In genomic region chr11:8911040-8911823, GRCh38 we compare ENCODE assay signal across 8 cellular contexts. TPM values are rescaled to one million over a fixed set of nuclear protein-coding genes. Genes with fewer than 3 reads are reported as not detected.
A peak's percentile ranks its signal among the peaks of the same experiment; 100 is the strongest.
DNase-seq lines count a peak whose midpoint lies in the region; ATAC-seq and TF ChIP-seq lines count a peak whose summit lies in the region.

A gene with protein sequence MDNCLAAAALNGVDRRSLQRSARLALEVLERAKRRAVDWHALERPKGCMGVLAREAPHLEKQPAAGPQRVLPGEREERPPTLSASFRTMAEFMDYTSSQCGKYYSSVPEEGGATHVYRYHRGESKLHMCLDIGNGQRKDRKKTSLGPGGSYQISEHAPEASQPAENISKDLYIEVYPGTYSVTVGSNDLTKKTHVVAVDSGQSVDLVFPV (plus strand): TSS chr11:8911189. CDS start chr11:8911450, 261 bp downstream.

- H3K4me1 Mint-ChIP-seq in activated CD4-positive, alpha-beta memory T cell treated with anti-CD3 and anti-CD28 coated beads, Interleukin-2, amount 10 ng/mL, durations not matched to agents 7 days and 5 days, result peaks cover 51% of the 10 kb centered on the region

- H3K27ac ChIP-seq in C4-2B, result peak within 1 kb of the TSS; percentile 88
- peak within 1 kb of the TSS; percentile 81 to 98 (median 94) for H3K27ac ChIP-seq in dorsolateral prefrontal cortex
- peak within 1 kb of the TSS; percentile 81 to 91 (median 81) for H3K27ac ChIP-seq in right lobe of liver

- H3K4me1 ChIP-seq in right lobe of liver, result peaks cover 0 to 5% (median 0%) of the 10 kb centered on the region in 4 donors

- H3K27me3 ChIP-seq in dorsolateral prefrontal cortex (no peaks in the 10 kb centered on the region), right lobe of liver (no peaks in the 10 kb centered on the region)

- DNase-seq in HK-2 (ENCODE audit: unreplicated experiment), result peak; percentile 91
- peak; percentile 91 for DNase-seq in NCI-H82 treated with DMSO at 0.1 percent for 48 hours (lab: John Stamatoyannopoulos, UW; ENCODE audit: unreplicated experiment)
- peak; percentile 84 for DNase-seq in activated CD4-positive, alpha-beta memory T cell treated with anti-CD3 and anti-CD28 coated beads, Interleukin-2, amount 10 ng/mL, durations not matched to agents 7 days and 5 days
- DNase-seq in dorsolateral prefrontal cortex, result peak; percentile 87 to 97 (median 94)
- DNase-seq in right lobe of liver, result peak; percentile 97 to 98 (median 97)
- peak; percentile 90 for DNase-seq in stimulated activated CD4-positive, alpha-beta T cell treated with anti-CD3 and anti-CD28 coated beads, Interleukin-4, amount 100 ng/mL, for 24 hours

- TF ChIP-seq CTCF in C4-2B (conservative IDR thresholded peaks at IDR 0.05) (no peak), dorsolateral prefrontal cortex (IDR thresholded peaks at IDR 0.05 in 54 of 56, conservative IDR thresholded peaks at IDR 0.05 in 2 of 56; ENCODE audit: low read depth in 1 of 56, partially characterized antibody in 56 of 56) (peak in 11 of 56 donors; percentile 6 to 33 (median 16)), right lobe of liver (IDR thresholded peaks at IDR 0.05) (no peak)

- H3K36me3 ChIP-seq in right lobe of liver, result no peaks in the 10 kb centered on the region

- H3K27me3 Mint-ChIP-seq in activated CD4-positive, alpha-beta memory T cell treated with anti-CD3 and anti-CD28 coated beads, Interleukin-2, amount 10 ng/mL, durations not matched to agents 7 days and 5 days, result peaks cover 6% of the 10 kb centered on the region

- H3K9me3 ChIP-seq in right lobe of liver, result no peaks in the 10 kb centered on the region

- peak; percentile 50 for TF ChIP-seq POLR2A in right lobe of liver (IDR thresholded peaks at IDR 0.05)

- peaks cover 13% of the 10 kb centered on the region for H3K36me3 Mint-ChIP-seq in activated CD4-positive, alpha-beta memory T cell treated with anti-CD3 and anti-CD28 coated beads, Interleukin-2, amount 10 ng/mL, durations not matched to agents 7 days and 5 days (ENCODE audit: low read depth)

- intact Hi-C loops in dorsolateral prefrontal cortex (cut with DNase I) (loop anchor here in 1 of 2 donors (5.0 to 10.0 kb wide), 4 partner anchors 96 to 594 kb away; a partner anchor contains a TSS), right lobe of liver (cut with DNase I) (no loop called here)

- no peaks in the 10 kb centered on the region for H3K9me3 Mint-ChIP-seq in activated CD4-positive, alpha-beta memory T cell treated with anti-CD3 and anti-CD28 coated beads, Interleukin-2, amount 10 ng/mL, durations not matched to agents 7 days and 5 days

- ATAC-seq in GM19395 (IDR thresholded peaks at IDR 0.05; ENCODE audit: unreplicated experiment), result peak; percentile 75
- peak; percentile 97 to 98 (median 98) for ATAC-seq in right lobe of liver

- 0% methylated on average over 20 of the region's 65 CpGs for WGBS in right lobe of liver (ENCODE audit: insufficient coverage, low coverage, low lambda C conversion rate, missing lambda C conversion rate)

- POLR2A ChIA-PET in activated CD4-positive, alpha-beta memory T cell treated with anti-CD3 and anti-CD28 coated beads, Interleukin-2, amount 10 ng/mL, durations not matched to agents 7 days and 5 days (lab: Charles Lee), result interaction anchor here (0.9 to 3.1 kb wide), 4 partner anchors 53 to 228 kb away, joined by 4 to 20 read pairs (median 8); partner anchors contain the start of genes RPL27A, TMEM9B and TRIM66

- H3K4me3 ChIP-seq in dorsolateral prefrontal cortex, result peak within 1 kb of the TSS; percentile 68 to 99 (median 93)
- peak within 1 kb of the TSS; percentile 92 to 98 (median 97) for H3K4me3 ChIP-seq in right lobe of liver

- peak within 1 kb of the TSS; percentile 84 for H3K27ac Mint-ChIP-seq in activated CD4-positive, alpha-beta memory T cell treated with anti-CD3 and anti-CD28 coated beads, Interleukin-2, amount 10 ng/mL, durations not matched to agents 7 days and 5 days

- peak within 1 kb of the TSS; percentile 94 for H3K4me3 Mint-ChIP-seq in activated CD4-positive, alpha-beta memory T cell treated with anti-CD3 and anti-CD28 coated beads, Interleukin-2, amount 10 ng/mL, durations not matched to agents 7 days and 5 days

- CTCF ChIA-PET in activated CD4-positive, alpha-beta memory T cell treated with anti-CD3 and anti-CD28 coated beads, Interleukin-2, amount 10 ng/mL, durations not matched to agents 7 days and 5 days (lab: Charles Lee), result interaction anchor here (0.7 to 7.9 kb wide), 5 partner anchors 48 to 595 kb away, joined by 3 to 119 read pairs (median 4); partner anchors contain the start of gene TMEM9B

RNA-seq across cellular contexts. Expression of the gene that starts here (rescaled TPM):
- 10 to 100 TPM; 36.0 to 38.1 TPM for total RNA-seq in activated CD4-positive, alpha-beta memory T cell treated with anti-CD3 and anti-CD28 coated beads, Interleukin-2, amount 10 ng/mL, durations not matched to agents 7 days and 5 days
- 10 to 100 TPM; 15.2 to 35.0 (median 22.7) TPM for total RNA-seq in dorsolateral prefrontal cortex
- 10 to 100 TPM in 3 of 6 experiments, 1 to 10 TPM in 3; 5.8 to 14.8 (median 8.7) TPM for total RNA-seq in right lobe of liver

Comparison
In these comparisons a context has a peak if more than half of its experiments do, and no peak if none do; other contexts are left out.
1. Peak in every context shown above with its lines: DNase-seq, ATAC-seq, H3K4me3 ChIP-seq and H3K27ac ChIP-seq.